In genomic region chr12:94150483-94151225, GRCh38 we compare ENCODE assay signal across 8 cellular contexts. TPM values are rescaled to one million over a fixed set of nuclear protein-coding genes. Genes with fewer than 3 reads are reported as not detected.
DNase-seq lines count a peak whose midpoint lies in the region; ATAC-seq, FAIRE-seq and TF ChIP-seq lines count a peak whose summit lies in the region.

No MANE protein-coding gene starts in this region.

- H3K36me3 Mint-ChIP-seq in activated naive CD4-positive, alpha-beta T cell treated with anti-CD3 and anti-CD28 coated beads, Interleukin-2, amount 10 ng/mL, durations not matched to agents 7 days and 5 days = peaks cover 27% of the 10 kb centered on the region

- intact Hi-C loops in kidney (cut with DNase I) = no loop called here

- peak overlapping the region; percentile 50 for H3K27ac Mint-ChIP-seq in activated naive CD4-positive, alpha-beta T cell treated with anti-CD3 and anti-CD28 coated beads, Interleukin-2, amount 10 ng/mL, durations not matched to agents 7 days and 5 days

- peaks cover 28% of the 10 kb centered on the region for H3K27me3 Mint-ChIP-seq in activated naive CD4-positive, alpha-beta T cell treated with anti-CD3 and anti-CD28 coated beads, Interleukin-2, amount 10 ng/mL, durations not matched to agents 7 days and 5 days

- TF ChIP-seq CTCF in GM12872 (IDR thresholded peaks at IDR 0.05; ENCODE audit: insufficient read depth, low read depth, low read length) (peak; percentile 34; the same call in 1 of the 3 replicates), kidney (IDR thresholded peaks at IDR 0.05; ENCODE audit: borderline replicate concordance, extremely low read depth, insufficient read depth) (no peak), foreskin keratinocyte (conservative IDR thresholded peaks at IDR 0.05) (no peak)

- H3K27ac ChIP-seq in kidney (ENCODE audit: low read depth in 2 of 2, low read length in 2 of 2) (no peak overlapping the region), foreskin keratinocyte (no peak overlapping the region)

- H3K4me1 ChIP-seq in kidney (ENCODE audit: control insufficient read depth in 1 of 2, insufficient read depth in 1 of 2, low read depth in 1 of 2, low read length in 2 of 2) = peaks cover 0 to 11% of the 10 kb centered on the region in 2 donors
- H3K4me1 ChIP-seq in foreskin keratinocyte = no peaks in the 10 kb centered on the region

- no peaks in the 10 kb centered on the region for H3K9me3 ChIP-seq in kidney (ENCODE audit: control insufficient read depth in 1 of 2, low read length in 2 of 2)

- CTCF ChIA-PET in activated naive CD4-positive, alpha-beta T cell treated with anti-CD3 and anti-CD28 coated beads, Interleukin-2, amount 10 ng/mL, durations not matched to agents 7 days and 5 days (lab: Charles Lee) = interaction anchor here (0.7 to 2.1 kb wide), 5 partner anchors 14 to 154 kb away, joined by 3 to 6 read pairs (median 3); no protein-coding TSS in a partner anchor

- H3K4me1 Mint-ChIP-seq in activated naive CD4-positive, alpha-beta T cell treated with anti-CD3 and anti-CD28 coated beads, Interleukin-2, amount 10 ng/mL, durations not matched to agents 7 days and 5 days = peaks cover 40% of the 10 kb centered on the region

- H3K36me3 ChIP-seq in kidney (ENCODE audit: control insufficient read depth in 1 of 2, insufficient read depth in 2 of 2, low read length in 2 of 2) = no peaks in the 10 kb centered on the region

- H3K9me3 Mint-ChIP-seq in activated naive CD4-positive, alpha-beta T cell treated with anti-CD3 and anti-CD28 coated beads, Interleukin-2, amount 10 ng/mL, durations not matched to agents 7 days and 5 days = no peaks in the 10 kb centered on the region

- peak overlapping the region; percentile 15 to 48 for H3K4me3 ChIP-seq in kidney (ENCODE audit: low read length in 2 of 2)

- peaks cover 99% of the 10 kb centered on the region for H3K27me3 ChIP-seq in foreskin keratinocyte

- DNase-seq in NCI-H345 (lab: John Stamatoyannopoulos, UW) (peak; percentile 66), kidney (peak; percentile 78), foreskin keratinocyte (no peak), 8988T (no peak), hepatic stellate cell (ENCODE audit: low spot score) (no peak)
- DNase-seq in activated naive CD4-positive, alpha-beta T cell treated with anti-CD3 and anti-CD28 coated beads, Interleukin-2, amount 10 ng/mL, durations not matched to agents 7 days and 5 days = peak; percentile 64
- peak; percentile 68 for DNase-seq in stimulated activated CD8-positive, alpha-beta memory T cell treated with anti-CD3 and anti-CD28 coated beads, Interleukin-4, amount 100 ng/mL, for 48 hours

- no peak for ATAC-seq in foreskin keratinocyte

- no peak overlapping the region for H3K9ac ChIP-seq in kidney (ENCODE audit: low read length in 2 of 2)

- FAIRE-seq in kidney (lab: Jason Lieb, UNC) = no peak

- H3K4me3 Mint-ChIP-seq in activated naive CD4-positive, alpha-beta T cell treated with anti-CD3 and anti-CD28 coated beads, Interleukin-2, amount 10 ng/mL, durations not matched to agents 7 days and 5 days = peak overlapping the region; percentile 88

RNA-seq across cellular contexts. Expression of gene PLXNC1, which starts 2.3 kb away (rescaled TPM):
- total RNA-seq in kidney (11.6 TPM), foreskin keratinocyte (0.18 and 0.88 TPM in 2 replicates)
- polyA plus RNA-seq in kidney (ENCODE audit: insufficient read depth, low read depth, low replicate concordance) (1.8 TPM), foreskin keratinocyte (0.03 and 0.21 TPM in 2 replicates)

Comparison
In these comparisons a context has a peak if more than half of its experiments do, and no peak if none do; other contexts are left out.
1. DNase-seq: peak in NCI-H345 (single experiment), activated naive CD4-positive, alpha-beta T cell treated with anti-CD3 and anti-CD28 coated beads, Interleukin-2, amount 10 ng/mL, durations not matched to agents 7 days and 5 days (single experiment), kidney (single experiment) and stimulated activated CD8-positive, alpha-beta memory T cell treated with anti-CD3 and anti-CD28 coated beads, Interleukin-4, amount 100 ng/mL, for 48 hours (single experiment); none in foreskin keratinocyte (0 of 2), 8988T (single experiment) and hepatic stellate cell (single experiment).